Comparison of ENCODE assay signal across 16 cellular contexts in genomic region chr1:57362480-57362879, GRCh38.
DNase-seq lines count a peak whose midpoint lies in the region; ATAC-seq and TF ChIP-seq lines count a peak whose summit lies in the region.
"Had no signal": no experiment of that assay in that cellular context is flagged by ENCODE, and none has a peak within 500 bp of the region (broad histone marks: within the 10 kb centered on the region; RNA-seq: fewer than 3 reads in every experiment).

No MANE protein-coding gene starts in this region.

- no peaks in the 10 kb centered on the region for H3K36me3 ChIP-seq in heart left ventricle

- DNase-seq in Right ventricle myocardium inferior (ENCODE audit: missing footprints) = no peak
- no peak for DNase-seq in cardiac septum (ENCODE audit: low spot score)
- DNase-seq in heart left ventricle = peak in 3 of 5 donors; percentile 16 to 31 (median 21)
- DNase-seq in left ventricle myocardium superior = no peak
- DNase-seq in DMS53 (lab: John Stamatoyannopoulos, UW) = no peak
- no peak for DNase-seq in caudate nucleus (lab: John Stamatoyannopoulos, UW)
- DNase-seq: CD4-positive, alpha-beta memory T cell; DMS153; DMS79 treated with DMSO at 0.1 percent for 48 hours; HCEC 1CT had no signal

- TF ChIP-seq CTCF in heart left ventricle (IDR thresholded peaks at IDR 0.05) = no peak

- no peak for TF ChIP-seq POLR2A in heart left ventricle (IDR thresholded peaks at IDR 0.05)

- peak overlapping the region in 1 of 12 donors; percentile 35 for H3K27ac ChIP-seq in heart left ventricle
- H3K27ac ChIP-seq in caudate nucleus (ENCODE audit: low read depth, low read length) = no peak overlapping the region
- H3K27ac ChIP-seq: 22Rv1, A549, BLaER1 had no signal

- peaks cover 0 to 15% (median 6%) of the 10 kb centered on the region in 12 donors for H3K9me3 ChIP-seq in heart left ventricle
- H3K9me3 ChIP-seq: A549 had no signal

- no peaks in the 10 kb centered on the region for H3K27me3 ChIP-seq in heart left ventricle
- H3K27me3 ChIP-seq: BLaER1 had no signal

- ATAC-seq in Right ventricle myocardium inferior = peak; percentile 72
- peak; percentile 78 to 94 (median 89) for ATAC-seq in heart left ventricle
- peak; percentile 92 for ATAC-seq in left ventricle myocardium superior
- no peak for ATAC-seq in GM21423 (IDR thresholded peaks at IDR 0.05; ENCODE audit: unreplicated experiment)
- ATAC-seq: A549, GM12878, GM23338 had no signal

- intact Hi-C loops in Right ventricle myocardium inferior (cut with DNase I) (loop anchor here (5.0 kb wide), 1 partner anchor 60 kb away; the partner anchor contains the start of gene DAB1), cardiac septum (cut with DNase I) (no loop called here), heart left ventricle (cut with DNase I) (no loop called here), left ventricle myocardium superior (cut with micrococcal nuclease) (no loop called here)

- H3K4me3 ChIP-seq in heart left ventricle = no peak overlapping the region
- H3K4me3 ChIP-seq: A549, BLaER1, GM12878, GM23338 had no signal

- H3K4me1 ChIP-seq in heart left ventricle = peaks cover 0 to 29% (median 0%) of the 10 kb centered on the region in 12 donors
- H3K4me1 ChIP-seq: A549 had no signal

- WGBS in heart left ventricle, 4 donors = 39 to 66% (median 49%) methylated on average over 2 of the region's 2 CpGs

Comparison
In these comparisons a context has a peak if more than half of its experiments do, and no peak if none do; other contexts are left out.
1. DNase-seq: peak in heart left ventricle (3 of 5); none in Right ventricle myocardium inferior (single experiment), cardiac septum (single experiment), left ventricle myocardium superior (single experiment), DMS53 (single experiment) and caudate nucleus (0 of 61).